ENCODE assay signal across 1 cellular context in genomic region chr15:80403712-80404056, GRCh38.
TF ChIP-seq lines count a peak whose summit lies in the region.

No MANE protein-coding gene starts in this region.

TF ChIP-seq in H1, 55 proteins besides CTCF, POLR2A, EP300 and RAD21 (continued from another document):
- TF ChIP-seq CHD7 (IDR thresholded peaks at IDR 0.05; ENCODE audit: insufficient replicate concordance, low read length) (no peak), YY1 (IDR thresholded peaks at IDR 0.05; ENCODE audit: low read depth, low read length) (no peak), NANOG (IDR thresholded peaks at IDR 0.05; ENCODE audit: insufficient read depth, low read depth, low read length, poor library complexity, severe bottlenecking) (no peak), ATF3 (IDR thresholded peaks at IDR 0.05; ENCODE audit: insufficient read depth, low read depth, low read length) (no peak), MAX (IDR thresholded peaks at IDR 0.05) (peak; percentile 78), RXRA (IDR thresholded peaks at IDR 0.05; ENCODE audit: insufficient read depth, low read depth, low read length) (no peak), CBX8 (IDR thresholded peaks at IDR 0.05; ENCODE audit: borderline replicate concordance, low read depth, low read length) (no peak), ASH2L (IDR thresholded peaks at IDR 0.05; ENCODE audit: low read length) (peak; percentile 59), E2F6 (IDR thresholded peaks at IDR 0.05) (peak; percentile 77), NRF1 (IDR thresholded peaks at IDR 0.05; ENCODE audit: low read depth, low read length) (no peak), SIRT6 (IDR thresholded peaks at IDR 0.05; ENCODE audit: low read length) (no peak), KDM4A (IDR thresholded peaks at IDR 0.05; ENCODE audit: low read depth, low read length, severe bottlenecking) (peak; percentile 68), SUZ12 (IDR thresholded peaks at IDR 0.05; ENCODE audit: low read length) (no peak), HDAC6 (IDR thresholded peaks at IDR 0.05; ENCODE audit: low read depth, low read length) (no peak), USF2 (IDR thresholded peaks at IDR 0.05; ENCODE audit: low read length) (no peak), POU5F1 (IDR thresholded peaks at IDR 0.05; ENCODE audit: low read depth, low read length) (no peak)
